In genomic region chr13:27953671-27954405, GRCh38 we compare ENCODE assay signal across 8 cellular contexts. TPM values are rescaled to one million over a fixed set of nuclear protein-coding genes. Genes with fewer than 3 reads are reported as not detected.
DNase-seq lines count a peak whose midpoint lies in the region; ATAC-seq, FAIRE-seq and TF ChIP-seq lines count a peak whose summit lies in the region.

No MANE protein-coding gene starts in this region.

- H3K79me2 ChIP-seq in GM23248 (ENCODE audit: insufficient read depth): no peaks in the 10 kb centered on the region

- intact Hi-C loops in body of pancreas (cut with DNase I): no loop called here

- H3K27me3 Mint-ChIP-seq in T-cell: peaks cover 56 to 74% of the 10 kb centered on the region in 2 donors

- ATAC-seq in T-cell (replicated peaks in 1 of 4) (peak; percentile 79 to 94 (median 87)), body of pancreas (peak; percentile 89)

- FAIRE-seq in small intestine (lab: Jason Lieb, UNC): no peak

- H3K9me3 Mint-ChIP-seq in T-cell: peaks cover 2 to 7% (median 5%) of the 10 kb centered on the region in 3 donors

- TF ChIP-seq CTCF in body of pancreas (IDR thresholded peaks at IDR 0.05): peak; percentile 84 to 99 (median 95)

- CTCF ChIA-PET in T-cell (lab: Charles Lee): interaction anchor here (0.7 to 1.7 kb wide), 6 partner anchors 124 to 969 kb away, joined by 3 to 5 read pairs (median 4); no protein-coding TSS in a partner anchor

- H3K4me1 ChIP-seq in GM23248 (ENCODE audit: insufficient read depth) (no peaks in the 10 kb centered on the region), body of pancreas (peaks cover 56% of the 10 kb centered on the region), small intestine (ENCODE audit: control insufficient read depth in 2 of 2, insufficient read depth in 1 of 2, low read depth in 1 of 2, low read length in 1 of 2) (peaks cover under 1 to 5% of the 10 kb centered on the region in 2 donors)

- H3K4me3 Mint-ChIP-seq in T-cell: peak overlapping the region; percentile 66 to 79 (median 66)

- peak overlapping the region; percentile 75 for H3K4me2 ChIP-seq in GM23248 (ENCODE audit: unreplicated experiment)

- H3K4me1 Mint-ChIP-seq in T-cell: peaks cover 6 to 15% (median 11%) of the 10 kb centered on the region in 3 donors

- no peaks in the 10 kb centered on the region for H3K9me2 ChIP-seq in GM23248 (ENCODE audit: insufficient read depth)

- WGBS in GM23248 (ENCODE audit: low coverage in 1 of 2, low lambda C conversion rate in 2 of 2, missing lambda C conversion rate in 2 of 2), 2 experiments: 2% methylated on average over 41 to 54 of the region's 73 CpGs
- 3% methylated on average over 69 of the region's 73 CpGs; no CpG with 5 or more reads in 1 of the 2 donors for WGBS in body of pancreas, 2 donors
- 1 to 2% (median 2%) methylated on average over 63 to 73 of the region's 73 CpGs for WGBS in small intestine, 3 donors

- peaks cover 58% of the 10 kb centered on the region for H3K27me3 ChIP-seq in GM23248 (replicated peaks; ENCODE audit: insufficient read depth)
- H3K27me3 ChIP-seq in body of pancreas: no peaks in the 10 kb centered on the region
- peaks cover 0 to 5% of the 10 kb centered on the region in 2 donors for H3K27me3 ChIP-seq in small intestine (ENCODE audit: control insufficient read depth in 2 of 2, insufficient read depth in 2 of 2, low read length in 2 of 2)

- no peaks in the 10 kb centered on the region for H4K20me1 ChIP-seq in GM23248 (ENCODE audit: insufficient read depth)

- H2AFZ ChIP-seq in GM23248: peak overlapping the region; percentile 90

- TF ChIP-seq POLR2A in body of pancreas (IDR thresholded peaks at IDR 0.05): peak; percentile 51 to 67 (median 56)

- in situ Hi-C loops in GM23248 (cut with MboI): no loop called here

- no peaks in the 10 kb centered on the region for H3F3A ChIP-seq in GM23248 (ENCODE audit: insufficient read depth)

- H3K36me3 Mint-ChIP-seq in T-cell: no peaks in the 10 kb centered on the region

- DNase-seq in GM03348 (ENCODE audit: low spot score): peak; percentile 89
- DNase-seq in GM23248: peak; percentile 87
- peak; percentile 53 for DNase-seq in M059J (ENCODE audit: low read depth)
- peak in 27 of 34 experiments; percentile 12 to 58 (median 34) for DNase-seq in T-cell
- peak; percentile 87 to 90 (median 90) for DNase-seq in body of pancreas
- DNase-seq in iPS-NIHi7 (ENCODE audit: extremely low spot score): peak; percentile 90
- DNase-seq in small intestine: peak; percentile 88
- DNase-seq in middle frontal gyrus (ENCODE audit: extremely low spot score, low spot score): no peak

- POLR2A ChIA-PET in T-cell (lab: Charles Lee): no interaction called here

- H3K9ac ChIP-seq in GM23248: peak overlapping the region; percentile 53

- H3K9me3 ChIP-seq in GM23248 (ENCODE audit: low read depth): no peaks in the 10 kb centered on the region
- no peaks in the 10 kb centered on the region for H3K9me3 ChIP-seq in body of pancreas
- H3K9me3 ChIP-seq in small intestine (ENCODE audit: control insufficient read depth, low read depth): no peaks in the 10 kb centered on the region

- H3K27ac Mint-ChIP-seq in T-cell: no peak overlapping the region

- H3K27ac ChIP-seq in GM23248 (no peak overlapping the region), body of pancreas (peak overlapping the region; percentile 97 to 99 (median 98)), small intestine (ENCODE audit: low read depth in 1 of 2, low read length in 1 of 2) (peak overlapping the region; percentile 94 to 98)

- peak overlapping the region; percentile 70 for H3K4me3 ChIP-seq in GM23248
- peak overlapping the region; percentile 31 to 40 for H3K4me3 ChIP-seq in body of pancreas
- peak overlapping the region; percentile 64 to 73 for H3K4me3 ChIP-seq in small intestine (ENCODE audit: low read depth in 1 of 2, low read length in 2 of 2)

- H3K36me3 ChIP-seq in GM23248 (ENCODE audit: low read depth): no peaks in the 10 kb centered on the region
- H3K36me3 ChIP-seq in body of pancreas (replicated peaks in 1 of 2; ENCODE audit: insufficient read depth in 1 of 2, low read depth in 2 of 2): no peaks in the 10 kb centered on the region
- H3K36me3 ChIP-seq in small intestine (ENCODE audit: control insufficient read depth in 2 of 2, insufficient read depth in 2 of 2, low read length in 2 of 2): no peaks in the 10 kb centered on the region

RNA-seq across cellular contexts. Expression of gene CDX2, which starts 15.3 kb away (rescaled TPM):
- not detected in 2 replicates for total RNA-seq in GM23248 (2014; rRNA removed; shearing (Covaris generic))
- polyA plus RNA-seq in GM23248 (2016; fragmentation: Nextera tagmentation; extraction: Ambion mirVana) (not detected in 2 replicates), small intestine (10 to 100 TPM; 66.2 to 94.2 (median 92.5) TPM)
- total RNA-seq in M059J (2014; rRNA removed; shearing (Covaris generic)): not detected in 2 replicates
- total RNA-seq in T-cell (under 1 TPM in 2 of 5 donors, not detected in 3; 0.09 to 0.35 TPM), body of pancreas (1 to 10 TPM; 1.3 to 1.6 TPM)

RNA-seq across cellular contexts. Expression of gene PDX1, which starts 34.0 kb away (rescaled TPM):
- total RNA-seq in GM23248 (2014; rRNA removed; shearing (Covaris generic)): not detected in 2 replicates
- polyA plus RNA-seq in GM23248 (2016; fragmentation: Nextera tagmentation; extraction: Ambion mirVana) (not detected in 2 replicates), small intestine (10 to 100 TPM; 18.8 to 47.6 (median 43.8) TPM)
- total RNA-seq in M059J (2014; rRNA removed; shearing (Covaris generic)): not detected in 2 replicates
- total RNA-seq in T-cell (not detected), body of pancreas (10 to 100 TPM in 1 of 2 donors, 1 to 10 TPM in 1; 6.5 to 25.1 TPM)

RNA-seq across cellular contexts. Expression of gene URAD, which starts 34.7 kb away (rescaled TPM):
- total RNA-seq in GM23248 (2014; rRNA removed; shearing (Covaris generic)): not detected in 2 replicates
- not detected in 2 replicates for polyA plus RNA-seq in GM23248 (2016; fragmentation: Nextera tagmentation; extraction: Ambion mirVana)
- not detected in 2 replicates for total RNA-seq in M059J (2014; rRNA removed; shearing (Covaris generic))
- not detected for total RNA-seq in T-cell
- not detected for total RNA-seq in body of pancreas
- 10 to 100 TPM; 12.5 to 51.3 (median 16.8) TPM for polyA plus RNA-seq in small intestine
